8 cellular contexts compared by ENCODE assay signal in genomic region chr2:70893186-70893585, GRCh38. TPM values are rescaled to one million over a fixed set of nuclear protein-coding genes. Genes with fewer than 3 reads are reported as not detected.
"Had no signal": no experiment of that assay in that cellular context is flagged by ENCODE, and none has a peak within 500 bp of the region (broad histone marks: within the 10 kb centered on the region; RNA-seq: fewer than 3 reads in every experiment).

No MANE protein-coding gene starts in this region.

- ATAC-seq: GM23338, K562 had no signal

- DNase-seq: H9, HCEC 1CT, IMR-90, KG1 had no signal

- H3K4me2 ChIP-seq: GM23338 had no signal

- H3K9me3 Mint-ChIP-seq: GM23338 had no signal

- H3K4me3 Mint-ChIP-seq: GM23338, H9 had no signal

- H3K27ac Mint-ChIP-seq: GM23338, H9 had no signal

- H3K4me3 ChIP-seq: GM23338, K562 had no signal

RNA-seq across cellular contexts. Expression of gene VAX2, which starts 7.2 kb away (rescaled TPM):
- total RNA-seq: GM23338, H9, K562 had no signal
- polyA plus RNA-seq: GM23338, K562 had no signal

RNA-seq across cellular contexts. Expression of gene ATP6V1B1, which starts 42.5 kb away (rescaled TPM):
- total RNA-seq: GM23338, H9, IMR-90, K562 had no signal
- polyA plus RNA-seq: GM23338, K562 had no signal

RNA-seq across cellular contexts. Expression of gene CD207, which starts 57.6 kb away (rescaled TPM):
- total RNA-seq: GM23338, H4, H9, HT-29, IMR-90, K562 had no signal
- polyA plus RNA-seq: GM23338, IMR-90, K562 had no signal
